In genomic region chr1:11904978-11905377, GRCh38 we compare ENCODE assay signal across 17 cellular contexts. TPM values are rescaled to one million over a fixed set of nuclear protein-coding genes. Genes with fewer than 3 reads are reported as not detected.
DNase-seq lines count a peak whose midpoint lies in the region; ATAC-seq lines count a peak whose summit lies in the region.
"Had no signal": no experiment of that assay in that cellular context is flagged by ENCODE, and none has a peak within 500 bp of the region (broad histone marks: within the 10 kb centered on the region; RNA-seq: fewer than 3 reads in every experiment).

No MANE protein-coding gene starts in this region.

- no peak overlapping the region for H3K4me3 Mint-ChIP-seq in activated CD4-positive, alpha-beta T cell treated with anti-CD3 and anti-CD28 coated beads, Interleukin-2, amount 10 ng/mL, durations not matched to agents 24 days and 14 days
- H3K4me3 Mint-ChIP-seq in activated naive CD8-positive, alpha-beta T cell treated with anti-CD3 and anti-CD28 coated beads, Interleukin-2, amount 10 ng/mL, durations not matched to agents 7 days and 5 days: peak overlapping the region; percentile 20
- H3K4me3 Mint-ChIP-seq in activated naive CD8-positive, alpha-beta T cell treated with anti-CD3 and anti-CD28 coated beads for 36 hours: no peak overlapping the region
- peak overlapping the region; percentile 77 for H3K4me3 Mint-ChIP-seq in T-helper 17 cell
- H3K4me3 Mint-ChIP-seq: H9, IgD-negative memory B cell had no signal

- POLR2A ChIA-PET in activated naive CD8-positive, alpha-beta T cell treated with anti-CD3 and anti-CD28 coated beads, Interleukin-2, amount 10 ng/mL, durations not matched to agents 7 days and 5 days (lab: Charles Lee): no interaction called here

- H3K4me1 Mint-ChIP-seq in activated CD4-positive, alpha-beta T cell treated with anti-CD3 and anti-CD28 coated beads, Interleukin-2, amount 10 ng/mL, durations not matched to agents 24 days and 14 days: peaks cover 37% of the 10 kb centered on the region
- peaks cover 37% of the 10 kb centered on the region for H3K4me1 Mint-ChIP-seq in activated naive CD8-positive, alpha-beta T cell treated with anti-CD3 and anti-CD28 coated beads, Interleukin-2, amount 10 ng/mL, durations not matched to agents 7 days and 5 days
- H3K4me1 Mint-ChIP-seq in activated naive CD8-positive, alpha-beta T cell treated with anti-CD3 and anti-CD28 coated beads for 36 hours: peaks cover 40% of the 10 kb centered on the region
- peaks cover 32% of the 10 kb centered on the region for H3K4me1 Mint-ChIP-seq in T-helper 17 cell

- H3K36me3 Mint-ChIP-seq in activated CD4-positive, alpha-beta T cell treated with anti-CD3 and anti-CD28 coated beads, Interleukin-2, amount 10 ng/mL, durations not matched to agents 24 days and 14 days (ENCODE audit: low read depth): peaks cover 3% of the 10 kb centered on the region
- no peaks in the 10 kb centered on the region for H3K36me3 Mint-ChIP-seq in activated naive CD8-positive, alpha-beta T cell treated with anti-CD3 and anti-CD28 coated beads, Interleukin-2, amount 10 ng/mL, durations not matched to agents 7 days and 5 days
- H3K36me3 Mint-ChIP-seq in activated naive CD8-positive, alpha-beta T cell treated with anti-CD3 and anti-CD28 coated beads for 36 hours: peaks cover 4% of the 10 kb centered on the region
- H3K36me3 Mint-ChIP-seq in T-helper 17 cell (ENCODE audit: low read depth): peaks cover 2% of the 10 kb centered on the region
- H3K36me3 Mint-ChIP-seq: IgD-negative memory B cell had no signal

- H3K9me3 ChIP-seq in T-helper 17 cell (ENCODE audit: control insufficient read depth, low read length, poor library complexity, severe bottlenecking): no peaks in the 10 kb centered on the region
- H3K9me3 ChIP-seq: A549 had no signal

- intact Hi-C loops in activated CD4-positive, alpha-beta T cell treated with anti-CD3 and anti-CD28 coated beads, Interleukin-2, amount 10 ng/mL, durations not matched to agents 24 days and 14 days (cut with micrococcal nuclease): loop anchor here (5.0 to 10.0 kb wide), 5 partner anchors 157 to 630 kb away; partner anchors contain the start of genes AGTRAP, TNFRSF8 and UBIAD1

- no peak for DNase-seq in activated CD4-positive, alpha-beta T cell treated with anti-CD3 and anti-CD28 coated beads, Interleukin-2, amount 10 ng/mL, durations not matched to agents 24 days and 14 days
- no peak for DNase-seq in activated CD4-positive, alpha-beta T cell treated with anti-CD3 and anti-CD28 coated beads for 1 hour
- DNase-seq in activated naive CD8-positive, alpha-beta T cell treated with anti-CD3 and anti-CD28 coated beads, Interleukin-2, amount 10 ng/mL, durations not matched to agents 7 days and 5 days: no peak
- DNase-seq in activated naive CD8-positive, alpha-beta T cell treated with anti-CD3 and anti-CD28 coated beads for 36 hours: no peak
- DNase-seq in T-helper 17 cell (no peak), T-helper 2 cell (no peak)
- DNase-seq: AML-193, COR-L47, DMS 273 treated with DMSO at 0.1 percent for 48 hours, DMS53, H9 had no signal

- ATAC-seq in activated naive CD8-positive, alpha-beta T cell treated with anti-CD3 and anti-CD28 coated beads, Interleukin-2, amount 10 ng/mL, durations not matched to agents 7 days and 5 days (ENCODE audit: low read depth): no peak
- ATAC-seq in T-helper 17 cell (no peak), GM18517 (IDR thresholded peaks at IDR 0.05; ENCODE audit: unreplicated experiment) (no peak)
- ATAC-seq: A549, HepG2 had no signal

- H3K27me3 Mint-ChIP-seq in activated CD4-positive, alpha-beta T cell treated with anti-CD3 and anti-CD28 coated beads, Interleukin-2, amount 10 ng/mL, durations not matched to agents 24 days and 14 days: peaks cover 37% of the 10 kb centered on the region
- peaks cover 42% of the 10 kb centered on the region for H3K27me3 Mint-ChIP-seq in activated naive CD8-positive, alpha-beta T cell treated with anti-CD3 and anti-CD28 coated beads, Interleukin-2, amount 10 ng/mL, durations not matched to agents 7 days and 5 days
- peaks cover 69% of the 10 kb centered on the region for H3K27me3 Mint-ChIP-seq in activated naive CD8-positive, alpha-beta T cell treated with anti-CD3 and anti-CD28 coated beads for 36 hours
- peaks cover 14% of the 10 kb centered on the region for H3K27me3 Mint-ChIP-seq in T-helper 17 cell
- H3K27me3 Mint-ChIP-seq: IgD-negative memory B cell had no signal

- H3K27ac Mint-ChIP-seq in activated CD4-positive, alpha-beta T cell treated with anti-CD3 and anti-CD28 coated beads, Interleukin-2, amount 10 ng/mL, durations not matched to agents 24 days and 14 days: peak overlapping the region; percentile 22
- H3K27ac Mint-ChIP-seq in activated naive CD8-positive, alpha-beta T cell treated with anti-CD3 and anti-CD28 coated beads, Interleukin-2, amount 10 ng/mL, durations not matched to agents 7 days and 5 days: peak overlapping the region; percentile 44
- no peak overlapping the region for H3K27ac Mint-ChIP-seq in activated naive CD8-positive, alpha-beta T cell treated with anti-CD3 and anti-CD28 coated beads for 36 hours
- H3K27ac Mint-ChIP-seq in T-helper 17 cell: peak overlapping the region; percentile 84
- H3K27ac Mint-ChIP-seq: H9 had no signal

- H3K9me3 Mint-ChIP-seq in activated CD4-positive, alpha-beta T cell treated with anti-CD3 and anti-CD28 coated beads, Interleukin-2, amount 10 ng/mL, durations not matched to agents 24 days and 14 days: no peaks in the 10 kb centered on the region
- no peaks in the 10 kb centered on the region for H3K9me3 Mint-ChIP-seq in activated naive CD8-positive, alpha-beta T cell treated with anti-CD3 and anti-CD28 coated beads, Interleukin-2, amount 10 ng/mL, durations not matched to agents 7 days and 5 days
- H3K9me3 Mint-ChIP-seq in activated naive CD8-positive, alpha-beta T cell treated with anti-CD3 and anti-CD28 coated beads for 36 hours: no peaks in the 10 kb centered on the region
- H3K9me3 Mint-ChIP-seq: H9, IgD-negative memory B cell had no signal

RNA-seq across cellular contexts. Expression of gene KIAA2013, which starts 21.2 kb away (rescaled TPM):
- total RNA-seq in activated CD4-positive, alpha-beta T cell treated with anti-CD3 and anti-CD28 coated beads, Interleukin-2, amount 10 ng/mL, durations not matched to agents 24 days and 14 days: 34.1 and 36.5 TPM in 2 replicates
- total RNA-seq in activated naive CD8-positive, alpha-beta T cell treated with anti-CD3 and anti-CD28 coated beads, Interleukin-2, amount 10 ng/mL, durations not matched to agents 7 days and 5 days: 10 to 100 TPM; 36.1 to 38.3 TPM
- total RNA-seq in activated naive CD8-positive, alpha-beta T cell treated with anti-CD3 and anti-CD28 coated beads for 36 hours: 10 to 100 TPM; 27.5 to 30.1 TPM
- 10 to 100 TPM; 17.5 to 20.6 TPM for total RNA-seq in T-helper 17 cell

RNA-seq across cellular contexts. Expression of gene PLOD1, which starts 29.5 kb away (rescaled TPM):
- 40.3 and 40.6 TPM in 2 replicates for total RNA-seq in activated CD4-positive, alpha-beta T cell treated with anti-CD3 and anti-CD28 coated beads, Interleukin-2, amount 10 ng/mL, durations not matched to agents 24 days and 14 days
- 10 to 100 TPM; 16.8 to 21.0 TPM for total RNA-seq in activated naive CD8-positive, alpha-beta T cell treated with anti-CD3 and anti-CD28 coated beads, Interleukin-2, amount 10 ng/mL, durations not matched to agents 7 days and 5 days
- 10 to 100 TPM; 21.9 to 22.5 TPM for total RNA-seq in activated naive CD8-positive, alpha-beta T cell treated with anti-CD3 and anti-CD28 coated beads for 36 hours
- 1 to 10 TPM; 2.8 to 3.0 TPM for total RNA-seq in T-helper 17 cell

RNA-seq across cellular contexts. Expression of gene NPPB, which starts 46.2 kb away (rescaled TPM):
- total RNA-seq in activated CD4-positive, alpha-beta T cell treated with anti-CD3 and anti-CD28 coated beads, Interleukin-2, amount 10 ng/mL, durations not matched to agents 24 days and 14 days: not detected in 2 replicates
- not detected for total RNA-seq in activated naive CD8-positive, alpha-beta T cell treated with anti-CD3 and anti-CD28 coated beads, Interleukin-2, amount 10 ng/mL, durations not matched to agents 7 days and 5 days
- total RNA-seq in activated naive CD8-positive, alpha-beta T cell treated with anti-CD3 and anti-CD28 coated beads for 36 hours: not detected
- not detected for total RNA-seq in T-helper 17 cell
- total RNA-seq: CD8-positive, alpha-beta memory T cell; HepG2 had no signal

RNA-seq across cellular contexts. Expression of gene NPPA, which starts 57.4 kb away (rescaled TPM):
- total RNA-seq in activated CD4-positive, alpha-beta T cell treated with anti-CD3 and anti-CD28 coated beads, Interleukin-2, amount 10 ng/mL, durations not matched to agents 24 days and 14 days: not detected in 2 replicates
- total RNA-seq in activated naive CD8-positive, alpha-beta T cell treated with anti-CD3 and anti-CD28 coated beads, Interleukin-2, amount 10 ng/mL, durations not matched to agents 7 days and 5 days: not detected
- total RNA-seq in activated naive CD8-positive, alpha-beta T cell treated with anti-CD3 and anti-CD28 coated beads for 36 hours: not detected
- not detected for total RNA-seq in T-helper 17 cell
- total RNA-seq: CD8-positive, alpha-beta memory T cell; H1; H9; HepG2 had no signal

Comparison
In these comparisons a context has a peak if more than half of its experiments do, and no peak if none do; other contexts are left out.
1. H3K4me3 Mint-ChIP-seq: peak in activated naive CD8-positive, alpha-beta T cell treated with anti-CD3 and anti-CD28 coated beads, Interleukin-2, amount 10 ng/mL, durations not matched to agents 7 days and 5 days (single experiment) and T-helper 17 cell (single experiment); none in activated CD4-positive, alpha-beta T cell treated with anti-CD3 and anti-CD28 coated beads, Interleukin-2, amount 10 ng/mL, durations not matched to agents 24 days and 14 days (single experiment) and activated naive CD8-positive, alpha-beta T cell treated with anti-CD3 and anti-CD28 coated beads for 36 hours (single experiment).
2. RNA of gene PLOD1, which starts 29.5 kb away (total RNA-seq): 40.3 to 40.6 TPM in activated CD4-positive, alpha-beta T cell treated with anti-CD3 and anti-CD28 coated beads, Interleukin-2, amount 10 ng/mL, durations not matched to agents 24 days and 14 days, 21.9 to 22.5 TPM in activated naive CD8-positive, alpha-beta T cell treated with anti-CD3 and anti-CD28 coated beads for 36 hours and 16.8 to 21.0 TPM in activated naive CD8-positive, alpha-beta T cell treated with anti-CD3 and anti-CD28 coated beads, Interleukin-2, amount 10 ng/mL, durations not matched to agents 7 days and 5 days; 2.8 to 3.0 TPM in T-helper 17 cell; every median in the first group is over 4 times any median in the second.